ENCODE assay signal across 8 cellular contexts in the genomic region with DNA sequence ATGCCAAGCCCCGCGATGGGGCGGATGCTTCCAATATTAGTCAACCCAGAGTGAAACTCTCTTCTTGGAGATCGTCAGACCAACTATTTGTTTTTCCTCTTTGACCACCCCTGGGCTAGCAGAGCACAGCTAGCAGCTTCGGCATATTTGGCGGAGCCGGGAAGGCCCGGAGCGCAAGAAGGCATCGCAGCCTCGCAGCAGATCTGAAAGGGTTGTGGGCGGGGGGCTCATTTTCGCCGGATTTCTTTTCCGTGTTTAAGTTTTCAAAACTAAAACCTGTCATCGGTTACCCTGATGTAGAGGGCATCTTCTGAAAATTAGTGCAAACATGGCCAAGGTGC. TPM values are rescaled to one million over a fixed set of nuclear protein-coding genes. Genes with fewer than 3 reads are reported as not detected.
DNase-seq lines count a peak whose midpoint lies in the region; ATAC-seq, FAIRE-seq and TF ChIP-seq lines count a peak whose summit lies in the region.

No MANE protein-coding gene starts in this region.

- H3K4me1 Mint-ChIP-seq in MCF 10A (ENCODE audit: insufficient read depth, unreplicated experiment), result peaks cover 6% of the 10 kb centered on the region
- peaks cover 5 to 14% (median 13%) of the 10 kb centered on the region in 4 donors for H3K4me1 Mint-ChIP-seq in CD4-positive, alpha-beta memory T cell

- POLR2A ChIA-PET in MCF 10A (lab: Yijun Ruan, JAX), result interaction anchor here (0.8 to 1.1 kb wide), 2 partner anchors 10 to 17 kb away, joined by 3 to 4 read pairs; no protein-coding TSS in a partner anchor
- POLR2A ChIA-PET in CD4-positive, alpha-beta memory T cell (lab: Charles Lee; ENCODE audit: partially characterized antibody), result no interaction called here

- CTCF ChIA-PET in MCF 10A (lab: Yijun Ruan, JAX), result no interaction called here
- CTCF ChIA-PET in CD4-positive, alpha-beta memory T cell (lab: Charles Lee; ENCODE audit: partially characterized antibody), result no interaction called here

- no peak overlapping the region for H2AK5ac ChIP-seq in mesendoderm (ENCODE audit: low read length)

- H3K4me3 ChIP-seq in mesendoderm (ENCODE audit: low read length), result peak overlapping the region; percentile 53
- H3K4me3 ChIP-seq in CD4-positive, alpha-beta memory T cell (ENCODE audit: low read length in 2 of 2), result no peak overlapping the region

- peak overlapping the region; percentile 74 for H3K56ac ChIP-seq in mesendoderm (ENCODE audit: low read length)

- H3K27me3 Mint-ChIP-seq in MCF 10A (ENCODE audit: insufficient read depth, unreplicated experiment), result peaks cover 9% of the 10 kb centered on the region
- peaks cover 33% of the 10 kb centered on the region in 2 donors for H3K27me3 Mint-ChIP-seq in CD4-positive, alpha-beta memory T cell

- WGBS in mesendoderm (ENCODE audit: extremely low coverage, insufficient coverage, low lambda C conversion rate), result no CpG with 5 or more reads among the region's 16 CpGs

- no peak overlapping the region for H2BK120ac ChIP-seq in mesendoderm (ENCODE audit: low read depth, low read length)

- no peak overlapping the region for H4K5ac ChIP-seq in mesendoderm (ENCODE audit: low read length)

- H3K36me3 Mint-ChIP-seq in MCF 10A (ENCODE audit: insufficient read depth, unreplicated experiment), result no peaks in the 10 kb centered on the region
- no peaks in the 10 kb centered on the region for H3K36me3 Mint-ChIP-seq in CD4-positive, alpha-beta memory T cell

- no peak for TF ChIP-seq CTCF in MCF 10A (IDR thresholded peaks at IDR 0.05; ENCODE audit: unreplicated experiment)

- intact Hi-C loops in MCF 10A (cut with micrococcal nuclease), result no loop called here
- intact Hi-C loops in CD4-positive, alpha-beta memory T cell (cut with micrococcal nuclease), result no loop called here

- DNase-seq in MCF 10A (ENCODE audit: unreplicated experiment), result no peak
- DNase-seq in mesendoderm, result peak; percentile 51
- no peak for DNase-seq in RCC 7860 (ENCODE audit: low spot score)
- DNase-seq in CD4-positive, alpha-beta memory T cell, result no peak
- no peak for DNase-seq in NCI-H774 (lab: John Stamatoyannopoulos, UW)

- H3K79me2 ChIP-seq in mesendoderm (ENCODE audit: control insufficient read depth, insufficient read depth, low read length), result no peaks in the 10 kb centered on the region

- peak overlapping the region; percentile 99 for H3K4me2 ChIP-seq in mesendoderm (ENCODE audit: low read length)

- H3K23ac ChIP-seq in mesendoderm (ENCODE audit: low read length), result peak overlapping the region; percentile 30

- H3K36me3 ChIP-seq in mesendoderm (ENCODE audit: control insufficient read depth, insufficient read depth, low read length), result no peaks in the 10 kb centered on the region
- H3K36me3 ChIP-seq in CD4-positive, alpha-beta memory T cell (ENCODE audit: insufficient read depth, low read length), result no peaks in the 10 kb centered on the region

- no TSS peak for BruUV-seq in MCF 10A (replicated peaks; lab: Mats Ljungman, UMichigan)

- no peak overlapping the region for H3K18ac ChIP-seq in mesendoderm (ENCODE audit: low read length)

- H3K4me3 Mint-ChIP-seq in MCF 10A (ENCODE audit: unreplicated experiment), result peak overlapping the region; percentile 62
- H3K4me3 Mint-ChIP-seq in CD4-positive, alpha-beta memory T cell, result peak overlapping the region in 4 of 8 donors; percentile 26 to 67 (median 48)

- ATAC-seq in GM19035 (IDR thresholded peaks at IDR 0.05; ENCODE audit: unreplicated experiment) (peak; percentile 33), HG03354 (IDR thresholded peaks at IDR 0.05; ENCODE audit: poor library complexity, severe bottlenecking, unreplicated experiment) (peak; percentile 27), GM19328 (IDR thresholded peaks at IDR 0.05; ENCODE audit: unreplicated experiment) (no peak)

- no peaks in the 10 kb centered on the region for H3K79me1 ChIP-seq in mesendoderm (ENCODE audit: low read length)

- peak overlapping the region; percentile 47 for H3K9ac ChIP-seq in mesendoderm (ENCODE audit: low read length)

- H3K27ac Mint-ChIP-seq in MCF 10A (ENCODE audit: low read depth, unreplicated experiment), result no peak overlapping the region
- peak overlapping the region in 1 of 7 donors; percentile 4 for H3K27ac Mint-ChIP-seq in CD4-positive, alpha-beta memory T cell

- no peak overlapping the region for H3K4ac ChIP-seq in mesendoderm (ENCODE audit: low read depth, low read length)

- no peak overlapping the region for H3K27ac ChIP-seq in mesendoderm (ENCODE audit: low read depth, low read length)
- no peak overlapping the region for H3K27ac ChIP-seq in CD4-positive, alpha-beta memory T cell (ENCODE audit: low read depth, low read length)

- no peaks in the 10 kb centered on the region for H3K9me3 ChIP-seq in CD4-positive, alpha-beta memory T cell (ENCODE audit: control insufficient read depth in 1 of 2, low read length in 2 of 2)

- no peak overlapping the region for H2BK15ac ChIP-seq in mesendoderm (replicated peaks; ENCODE audit: low read depth)

- no peak for FAIRE-seq in RCC 7860 (lab: Jason Lieb, UNC)

- peaks cover 10% of the 10 kb centered on the region for H3K27me3 ChIP-seq in mesendoderm (ENCODE audit: insufficient read depth, low read length, poor library complexity)
- peaks cover 13% of the 10 kb centered on the region for H3K27me3 ChIP-seq in CD4-positive, alpha-beta memory T cell (ENCODE audit: insufficient read depth, low read length)

- no peak overlapping the region for H2BK5ac ChIP-seq in mesendoderm (ENCODE audit: low read length)

- no peaks in the 10 kb centered on the region for H3K4me1 ChIP-seq in mesendoderm (ENCODE audit: control insufficient read depth, low read depth, low read length)
- no peaks in the 10 kb centered on the region for H3K4me1 ChIP-seq in CD4-positive, alpha-beta memory T cell (ENCODE audit: insufficient read depth, low read length)

- no peaks in the 10 kb centered on the region for H3K9me3 Mint-ChIP-seq in MCF 10A (ENCODE audit: unreplicated experiment)
- peaks cover 0 to 2% (median 0%) of the 10 kb centered on the region in 8 donors for H3K9me3 Mint-ChIP-seq in CD4-positive, alpha-beta memory T cell

- no peak overlapping the region for H4K8ac ChIP-seq in mesendoderm (ENCODE audit: low read depth, low read length)

RNA-seq across cellular contexts. Expression of gene ZNF385B, which starts 0.3 kb away (rescaled TPM):
- total RNA-seq in MCF 10A (2022), result 0.33 TPM in 1 of 2 replicates, not detected in the other
- polyA plus RNA-seq in mesendoderm (2013, experiment 1 of 2), result 0.42 TPM
- 0.53 TPM for polyA plus RNA-seq in mesendoderm (2013, experiment 2 of 2)
- total RNA-seq in CD4-positive, alpha-beta memory T cell, result not detected
- polyA plus RNA-seq in CD4-positive, alpha-beta memory T cell, result not detected
